In the genomic region with DNA sequence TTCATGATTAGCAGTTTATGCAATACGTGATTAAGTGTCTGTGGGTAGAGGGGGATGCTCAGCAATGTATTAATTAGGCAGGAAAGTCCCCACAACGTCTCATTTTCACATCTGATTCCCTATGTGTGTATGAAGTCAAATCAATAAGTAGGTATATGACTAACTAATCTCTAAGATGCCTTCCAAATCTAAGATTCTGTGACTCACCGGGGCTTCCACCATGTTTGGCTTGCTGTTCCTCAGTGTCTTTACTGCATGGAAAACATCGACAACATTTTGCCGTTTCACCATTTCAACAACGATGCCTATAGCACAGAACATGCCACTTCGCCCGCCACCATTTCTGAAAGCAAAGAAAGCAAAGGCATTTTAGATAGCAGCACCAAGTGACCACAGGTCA, we compare ENCODE assay signal across 12 cellular contexts.
DNase-seq lines count a peak whose midpoint lies in the region; ATAC-seq and TF ChIP-seq lines count a peak whose summit lies in the region.
"Had no signal": no experiment of that assay in that cellular context is flagged by ENCODE, and none has a peak within 500 bp of the region (broad histone marks: within the 10 kb centered on the region; RNA-seq: fewer than 3 reads in every experiment).

No MANE protein-coding gene starts in this region.

- no peak overlapping the region for H3K4me3 ChIP-seq in spleen
- H3K4me3 ChIP-seq: colonic mucosa, MG63 had no signal

- H3K27me3 Mint-ChIP-seq in activated CD4-positive, alpha-beta T cell treated with anti-CD3 and anti-CD28 coated beads for 36 hours, result no peaks in the 10 kb centered on the region
- no peaks in the 10 kb centered on the region for H3K27me3 Mint-ChIP-seq in activated CD8-positive, alpha-beta T cell treated with anti-CD3 and anti-CD28 coated beads for 36 hours
- H3K27me3 Mint-ChIP-seq in effector memory CD8-positive, alpha-beta T cell, result no peaks in the 10 kb centered on the region

- WGBS in spleen, 5 donors, result 80 to 87% (median 83%) methylated on average over 8 of the region's 8 CpGs

- H3K4me1 ChIP-seq in spleen, result peaks cover 0 to 12% (median 0%) of the 10 kb centered on the region in 6 donors
- H3K4me1 ChIP-seq: colonic mucosa had no signal

- no peaks in the 10 kb centered on the region for H3K27me3 ChIP-seq in spleen (replicated peaks in 1 of 7)
- H3K27me3 ChIP-seq: colonic mucosa, MG63 had no signal

- H3K27ac ChIP-seq in spleen, result peak overlapping the region in 3 of 8 donors; percentile 67 to 76 (median 69)
- H3K27ac ChIP-seq: colonic mucosa had no signal

- H3K36me3 ChIP-seq in spleen, result peaks cover 0 to 81% (median 25%) of the 10 kb centered on the region in 6 donors

- CTCF ChIA-PET in activated CD4-positive, alpha-beta T cell treated with anti-CD3 and anti-CD28 coated beads for 36 hours (lab: Charles Lee), result interaction anchor here (1.5 to 1.9 kb wide), 3 partner anchors 55 to 118 kb away, joined by 5 to 7 read pairs (median 6); no protein-coding TSS in a partner anchor
- CTCF ChIA-PET in activated CD8-positive, alpha-beta T cell treated with anti-CD3 and anti-CD28 coated beads for 36 hours (lab: Charles Lee), result interaction anchor here (0.9 to 5.3 kb wide), 3 partner anchors 9 to 118 kb away, joined by 4 to 25 read pairs (median 10); no protein-coding TSS in a partner anchor

- peaks cover 8% of the 10 kb centered on the region for H3K36me3 Mint-ChIP-seq in activated CD4-positive, alpha-beta T cell treated with anti-CD3 and anti-CD28 coated beads for 36 hours (ENCODE audit: low read depth)
- H3K36me3 Mint-ChIP-seq in activated CD8-positive, alpha-beta T cell treated with anti-CD3 and anti-CD28 coated beads for 36 hours (ENCODE audit: low read depth), result peaks cover 45% of the 10 kb centered on the region
- H3K36me3 Mint-ChIP-seq in effector memory CD8-positive, alpha-beta T cell (ENCODE audit: insufficient read depth), result peaks cover 4% of the 10 kb centered on the region

- peaks cover 59% of the 10 kb centered on the region for H3K4me1 Mint-ChIP-seq in activated CD4-positive, alpha-beta T cell treated with anti-CD3 and anti-CD28 coated beads for 36 hours
- H3K4me1 Mint-ChIP-seq in activated CD8-positive, alpha-beta T cell treated with anti-CD3 and anti-CD28 coated beads for 36 hours (ENCODE audit: low read depth), result peaks cover 77% of the 10 kb centered on the region
- peaks cover 28 to 36% of the 10 kb centered on the region in 2 donors for H3K4me1 Mint-ChIP-seq in effector memory CD8-positive, alpha-beta T cell (ENCODE audit: low read depth in 2 of 2)

- peaks cover 9% of the 10 kb centered on the region for H3K9me3 Mint-ChIP-seq in activated CD4-positive, alpha-beta T cell treated with anti-CD3 and anti-CD28 coated beads for 36 hours (ENCODE audit: low read depth)
- peaks cover 12% of the 10 kb centered on the region for H3K9me3 Mint-ChIP-seq in activated CD8-positive, alpha-beta T cell treated with anti-CD3 and anti-CD28 coated beads for 36 hours
- H3K9me3 Mint-ChIP-seq in effector memory CD8-positive, alpha-beta T cell, result no peaks in the 10 kb centered on the region

- no peak for TF ChIP-seq POLR2A in spleen (IDR thresholded peaks at IDR 0.05)

- peak overlapping the region; percentile 90 for H3K27ac Mint-ChIP-seq in activated CD4-positive, alpha-beta T cell treated with anti-CD3 and anti-CD28 coated beads for 36 hours
- peak overlapping the region; percentile 96 for H3K27ac Mint-ChIP-seq in activated CD8-positive, alpha-beta T cell treated with anti-CD3 and anti-CD28 coated beads for 36 hours
- peak overlapping the region; percentile 85 to 95 for H3K27ac Mint-ChIP-seq in effector memory CD8-positive, alpha-beta T cell

- no peaks in the 10 kb centered on the region for H3K9me3 ChIP-seq in spleen
- H3K9me3 ChIP-seq: colonic mucosa, MG63 had no signal

- POLR2A ChIA-PET in activated CD4-positive, alpha-beta T cell treated with anti-CD3 and anti-CD28 coated beads for 36 hours (lab: Charles Lee), result interaction anchor here (0.6 to 0.8 kb wide), 4 partner anchors 36 to 1318 kb away, joined by 3 to 5 read pairs (median 4); no protein-coding TSS in a partner anchor
- POLR2A ChIA-PET in activated CD8-positive, alpha-beta T cell treated with anti-CD3 and anti-CD28 coated beads for 36 hours (lab: Charles Lee), result interaction anchor here (0.9 to 2.7 kb wide), 7 partner anchors 22 to 79 kb away, joined by 3 to 12 read pairs (median 3); a partner anchor contains a TSS

- ATAC-seq in activated CD4-positive, alpha-beta T cell treated with anti-CD3 and anti-CD28 coated beads for 36 hours, result peak; percentile 37
- peak; percentile 24 for ATAC-seq in activated CD8-positive, alpha-beta T cell treated with anti-CD3 and anti-CD28 coated beads for 36 hours
- no peak for ATAC-seq in effector memory CD8-positive, alpha-beta T cell (replicated peaks)

- TF ChIP-seq CTCF in activated CD8-positive, alpha-beta T cell treated with anti-CD3 and anti-CD28 coated beads for 36 hours (IDR thresholded peaks at IDR 0.05), result no peak
- TF ChIP-seq CTCF in spleen (IDR thresholded peaks at IDR 0.05 in 8 of 11, conservative IDR thresholded peaks at IDR 0.05 in 3 of 11), result no peak

- DNase-seq in activated CD4-positive, alpha-beta T cell treated with anti-CD3 and anti-CD28 coated beads for 36 hours, result peak; percentile 65
- DNase-seq in activated CD4-positive, alpha-beta T cell treated with anti-CD3 and anti-CD28 coated beads, Interleukin-2, amount 50 U/mL, for 1 hour, result no peak
- DNase-seq in activated CD8-positive, alpha-beta T cell treated with anti-CD3 and anti-CD28 coated beads for 36 hours, result peak; percentile 65
- DNase-seq in effector memory CD8-positive, alpha-beta T cell, result no peak
- DNase-seq in stimulated activated CD8-positive, alpha-beta memory T cell treated with anti-CD3 and anti-CD28 coated beads, Interleukin-2, amount 100 ng/mL, for 48 hours (ENCODE audit: low read depth in 2 of 2), result peak; percentile 11 to 21
- DNase-seq in spleen, result no peak
- no peak for DNase-seq in NCI-H187 (lab: John Stamatoyannopoulos, UW)
- DNase-seq in OCI-M1 (lab: John Stamatoyannopoulos, UW), result no peak
- DNase-seq: activated gamma-delta T cell, colonic mucosa, MG63, NCI-H2171 had no signal

- intact Hi-C loops in activated CD4-positive, alpha-beta T cell treated with anti-CD3 and anti-CD28 coated beads for 36 hours (cut with DNase I, micrococcal nuclease), result loop anchor here (1.0 to 10.0 kb wide), 13 partner anchors 20 to 684 kb away; no protein-coding TSS in a partner anchor
- intact Hi-C loops in activated CD8-positive, alpha-beta T cell treated with anti-CD3 and anti-CD28 coated beads for 36 hours (cut with micrococcal nuclease), result loop anchor here (1.0 to 10.0 kb wide), 3 partner anchors 38 to 282 kb away; a partner anchor contains a TSS
- intact Hi-C loops in spleen (cut with DNase I; ENCODE audit: low total_unique reads), result no loop called here

- peak overlapping the region; percentile 70 for H3K4me3 Mint-ChIP-seq in activated CD4-positive, alpha-beta T cell treated with anti-CD3 and anti-CD28 coated beads for 36 hours
- H3K4me3 Mint-ChIP-seq in activated CD8-positive, alpha-beta T cell treated with anti-CD3 and anti-CD28 coated beads for 36 hours, result peak overlapping the region; percentile 80
- peak overlapping the region; percentile 73 to 82 for H3K4me3 Mint-ChIP-seq in effector memory CD8-positive, alpha-beta T cell

Comparison
In these comparisons a context has a peak if more than half of its experiments do, and no peak if none do; other contexts are left out.
1. DNase-seq: peak in activated CD4-positive, alpha-beta T cell treated with anti-CD3 and anti-CD28 coated beads for 36 hours (single experiment), activated CD8-positive, alpha-beta T cell treated with anti-CD3 and anti-CD28 coated beads for 36 hours (single experiment) and stimulated activated CD8-positive, alpha-beta memory T cell treated with anti-CD3 and anti-CD28 coated beads, Interleukin-2, amount 100 ng/mL, for 48 hours (2 of 2); none in activated CD4-positive, alpha-beta T cell treated with anti-CD3 and anti-CD28 coated beads, Interleukin-2, amount 50 U/mL, for 1 hour (single experiment), effector memory CD8-positive, alpha-beta T cell (0 of 3), spleen (single experiment), NCI-H187 (0 of 2) and OCI-M1 (single experiment).
2. Peak in every context shown above with its lines, with median percentiles within 50 percentile points of each other: H3K27ac Mint-ChIP-seq and H3K4me3 Mint-ChIP-seq.